ENCODE assay signal across 7 cellular contexts in genomic region chr19:1503089-1503924, GRCh38. TPM values are rescaled to one million over a fixed set of nuclear protein-coding genes. Genes with fewer than 3 reads are reported as not detected.
DNase-seq lines count a peak whose midpoint lies in the region; ATAC-seq and TF ChIP-seq lines count a peak whose summit lies in the region.

No MANE protein-coding gene starts in this region.

- in situ Hi-C loops in GM13977 (cut with MboI; ENCODE audit: low pct_unique_long_range_greater_than_20kb, low sequenced_read_pairs, unreplicated experiment), result no loop called here

- peak; percentile 76 for DNase-seq in GM13977 (ENCODE audit: low spot score)
- peak; percentile 74 for DNase-seq in RKO (ENCODE audit: low spot score)
- DNase-seq in activated gamma-delta T cell (lab: John Stamatoyannopoulos, UW), result peak; percentile 41
- peak in 1 of 5 donors; percentile 62 for DNase-seq in heart left ventricle

- no peak for TF ChIP-seq POLR2A in heart left ventricle (IDR thresholded peaks at IDR 0.05)

- no peak overlapping the region for H3K9ac ChIP-seq in skeletal muscle satellite cell (ENCODE audit: low read depth, low read length)

- H3K4me1 ChIP-seq in heart left ventricle (peaks cover 0 to 31% (median 16%) of the 10 kb centered on the region in 12 donors), skeletal muscle satellite cell (ENCODE audit: control insufficient read depth, insufficient read depth, low read length) (peaks cover 4% of the 10 kb centered on the region)

- H3K27ac ChIP-seq in heart left ventricle, result no peak overlapping the region

- peak overlapping the region in 7 of 12 donors; percentile 8 to 30 (median 22) for H3K4me3 ChIP-seq in heart left ventricle
- H3K4me3 ChIP-seq in skeletal muscle satellite cell (ENCODE audit: low read length), result no peak overlapping the region

- intact Hi-C loops in heart left ventricle (cut with DNase I), result no loop called here

- H3K4me2 ChIP-seq in skeletal muscle satellite cell (ENCODE audit: low read length), result peak overlapping the region; percentile 37

- H3K27me3 ChIP-seq in heart left ventricle (peaks cover 0 to 19% (median 8%) of the 10 kb centered on the region in 9 donors), skeletal muscle satellite cell (ENCODE audit: control insufficient read depth, insufficient read depth, low read length) (peaks cover 32% of the 10 kb centered on the region)

- peaks cover 0 to 1% (median 0%) of the 10 kb centered on the region in 12 donors for H3K9me3 ChIP-seq in heart left ventricle
- H3K9me3 ChIP-seq in skeletal muscle satellite cell (replicated peaks; ENCODE audit: low read length), result no peaks in the 10 kb centered on the region

- peak; percentile 87 for TF ChIP-seq CTCF in GM13977 (IDR thresholded peaks at IDR 0.05; ENCODE audit: extremely low read depth, insufficient read depth, missing control alignments)
- peak; percentile 62 to 85 (median 74) for TF ChIP-seq CTCF in heart left ventricle (IDR thresholded peaks at IDR 0.05)

- 6 to 19% (median 9%) methylated on average over 27 to 49 of the region's 49 CpGs for WGBS in heart left ventricle, 4 donors

- ATAC-seq in heart left ventricle (peak in 1 of 4 donors; percentile 7), HG03457 (IDR thresholded peaks at IDR 0.05; ENCODE audit: unreplicated experiment) (no peak), HG02840 (IDR thresholded peaks at IDR 0.05; ENCODE audit: low FRiP score, unreplicated experiment) (no peak)

- H3K36me3 ChIP-seq in heart left ventricle (peaks cover 0 to 8% (median 0%) of the 10 kb centered on the region in 9 donors), skeletal muscle satellite cell (ENCODE audit: insufficient read depth, low read length) (no peaks in the 10 kb centered on the region)

RNA-seq across cellular contexts. Expression of gene ADAMTSL5, which starts 9.5 kb away (rescaled TPM):
- 10 to 100 TPM; 24.4 to 53.6 (median 33.9) TPM for total RNA-seq in heart left ventricle
- polyA plus RNA-seq in heart left ventricle, result 10 to 100 TPM; 20.8 to 25.5 TPM
- total RNA-seq in skeletal muscle satellite cell (2012; rRNA removed), result 1.3 and 2.5 TPM in 2 replicates

RNA-seq across cellular contexts. Expression of gene REEP6, which starts 12.3 kb away (rescaled TPM):
- 1 to 10 TPM; 1.9 to 6.0 (median 3.5) TPM for total RNA-seq in heart left ventricle
- polyA plus RNA-seq in heart left ventricle, result 1 to 10 TPM; 3.6 to 4.1 TPM
- 3.0 and 3.3 TPM in 2 replicates for total RNA-seq in skeletal muscle satellite cell (2012; rRNA removed)

RNA-seq across cellular contexts. Expression of gene PCSK4, which starts 13.2 kb away (rescaled TPM):
- total RNA-seq in heart left ventricle, result 1 to 10 TPM in 6 of 9 donors, under 1 TPM in 3; 0.31 to 1.9 (median 1.7) TPM
- under 1 TPM; 0.83 to 0.91 TPM for polyA plus RNA-seq in heart left ventricle
- 0.87 and 2.8 TPM in 2 replicates for total RNA-seq in skeletal muscle satellite cell (2012; rRNA removed)

RNA-seq across cellular contexts. Expression of gene PLK5, which starts 20.6 kb away (rescaled TPM):
- under 1 TPM in 1 of 9 donors, not detected in 8; 0.17 TPM for total RNA-seq in heart left ventricle
- under 1 TPM in 1 of 2 donors, not detected in 1; 0.30 TPM for polyA plus RNA-seq in heart left ventricle
- total RNA-seq in skeletal muscle satellite cell (2012; rRNA removed), result not detected in 2 replicates

RNA-seq across cellular contexts. Expression of gene C19orf25, which starts 24.3 kb away (rescaled TPM):
- total RNA-seq in heart left ventricle, result 10 to 100 TPM in 8 of 9 donors, 1 to 10 TPM in 1; 9.4 to 29.2 (median 15.7) TPM
- 10 to 100 TPM; 27.6 to 27.8 TPM for polyA plus RNA-seq in heart left ventricle
- total RNA-seq in skeletal muscle satellite cell (2012; rRNA removed), result 25.3 and 32.4 TPM in 2 replicates
